In the genomic region with DNA sequence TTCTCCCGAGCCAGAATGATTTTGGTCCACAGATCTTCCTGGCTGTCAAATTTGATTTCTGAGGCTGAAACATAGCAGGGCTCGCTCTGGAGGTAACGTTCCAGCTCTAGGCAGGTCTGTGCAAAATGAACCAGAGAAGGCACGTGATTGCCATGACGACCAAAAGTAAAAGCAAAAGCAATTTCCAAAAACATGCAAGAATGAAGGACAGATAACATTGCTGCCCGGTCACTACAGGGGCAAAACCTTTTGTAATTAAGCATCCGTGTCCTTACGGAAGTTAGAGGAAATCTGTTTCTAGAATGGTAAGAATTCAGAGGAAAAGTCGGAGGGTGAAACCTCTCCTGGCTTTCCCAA, we compare ENCODE assay signal across 7 cellular contexts. TPM values are rescaled to one million over a fixed set of nuclear protein-coding genes. Genes with fewer than 3 reads are reported as not detected.
A peak's percentile ranks its signal among the peaks of the same experiment; 100 is the strongest.
DNase-seq lines count a peak whose midpoint lies in the region.

No MANE protein-coding gene starts in this region.

- H3K27ac Mint-ChIP-seq in IgD-negative memory B cell (peak overlapping the region; percentile 97 to 98 (median 98)), immature natural killer cell (peak overlapping the region; percentile 98 to 99 (median 99))
- H3K27ac Mint-ChIP-seq in activated naive CD4-positive, alpha-beta T cell treated with anti-CD3 and anti-CD28 coated beads, Interleukin-2, amount 10 ng/mL, durations not matched to agents 7 days and 5 days, result peak overlapping the region; percentile 96

- H3K27ac ChIP-seq in subcutaneous abdominal adipose tissue (ENCODE audit: low read depth, low read length), result peak overlapping the region; percentile 100

- peak overlapping the region; percentile 92 to 100 (median 99) for H3K4me3 ChIP-seq in subcutaneous abdominal adipose tissue (ENCODE audit: low read depth in 1 of 5, low read length in 5 of 5)

- H3K4me3 Mint-ChIP-seq in IgD-negative memory B cell, result peak overlapping the region; percentile 89 to 98 (median 97)
- peak overlapping the region; percentile 94 for H3K4me3 Mint-ChIP-seq in activated naive CD4-positive, alpha-beta T cell treated with anti-CD3 and anti-CD28 coated beads, Interleukin-2, amount 10 ng/mL, durations not matched to agents 7 days and 5 days
- peak overlapping the region; percentile 92 to 98 (median 95) for H3K4me3 Mint-ChIP-seq in immature natural killer cell

- H3K9ac ChIP-seq in subcutaneous abdominal adipose tissue (ENCODE audit: low read length in 5 of 5), result peak overlapping the region; percentile 99 to 100 (median 100)

- H3K4me1 Mint-ChIP-seq in IgD-negative memory B cell, result peaks cover 31 to 43% (median 36%) of the 10 kb centered on the region in 3 donors
- H3K4me1 Mint-ChIP-seq in activated naive CD4-positive, alpha-beta T cell treated with anti-CD3 and anti-CD28 coated beads, Interleukin-2, amount 10 ng/mL, durations not matched to agents 7 days and 5 days, result peaks cover 68% of the 10 kb centered on the region
- peaks cover 67 to 70% of the 10 kb centered on the region in 2 donors for H3K4me1 Mint-ChIP-seq in immature natural killer cell

- H3K4me1 ChIP-seq in subcutaneous abdominal adipose tissue (ENCODE audit: control insufficient read depth in 5 of 5, insufficient read depth in 5 of 5, low read length in 5 of 5), result peaks cover 22 to 63% (median 55%) of the 10 kb centered on the region in 5 donors

- peaks cover 10 to 56% (median 49%) of the 10 kb centered on the region in 5 donors for H3K36me3 ChIP-seq in subcutaneous abdominal adipose tissue (ENCODE audit: control insufficient read depth in 5 of 5, insufficient read depth in 5 of 5, low read length in 5 of 5)

- H3K9me3 Mint-ChIP-seq in IgD-negative memory B cell (no peaks in the 10 kb centered on the region), immature natural killer cell (no peaks in the 10 kb centered on the region)
- no peaks in the 10 kb centered on the region for H3K9me3 Mint-ChIP-seq in activated naive CD4-positive, alpha-beta T cell treated with anti-CD3 and anti-CD28 coated beads, Interleukin-2, amount 10 ng/mL, durations not matched to agents 7 days and 5 days

- peak; percentile 61 for DNase-seq in activated naive CD4-positive, alpha-beta T cell treated with anti-CD3 and anti-CD28 coated beads, Interleukin-2, amount 10 ng/mL, durations not matched to agents 7 days and 5 days
- peak; percentile 74 to 83 (median 80) for DNase-seq in immature natural killer cell
- DNase-seq in DMS153 (lab: John Stamatoyannopoulos, UW), result no peak
- no peak for DNase-seq in Ammon's horn (ENCODE audit: low spot score)
- DNase-seq in midbrain (lab: John Stamatoyannopoulos, UW), result no peak

- CTCF ChIA-PET in activated naive CD4-positive, alpha-beta T cell treated with anti-CD3 and anti-CD28 coated beads, Interleukin-2, amount 10 ng/mL, durations not matched to agents 7 days and 5 days (lab: Charles Lee), result interaction anchor here (0.8 to 1.4 kb wide), 3 partner anchors 17 to 48 kb away, joined by 4 to 8 read pairs (median 6); no protein-coding TSS in a partner anchor

- H3K27me3 Mint-ChIP-seq in IgD-negative memory B cell, result no peaks in the 10 kb centered on the region
- peaks cover 6% of the 10 kb centered on the region for H3K27me3 Mint-ChIP-seq in activated naive CD4-positive, alpha-beta T cell treated with anti-CD3 and anti-CD28 coated beads, Interleukin-2, amount 10 ng/mL, durations not matched to agents 7 days and 5 days
- H3K27me3 Mint-ChIP-seq in immature natural killer cell (ENCODE audit: low read depth in 3 of 3), result peaks cover 57 to 75% (median 61%) of the 10 kb centered on the region in 3 donors

- H3K27me3 ChIP-seq in subcutaneous abdominal adipose tissue (ENCODE audit: control insufficient read depth in 5 of 5, insufficient read depth in 4 of 5, low read length in 5 of 5), result no peaks in the 10 kb centered on the region

- peaks cover 11% of the 10 kb centered on the region for H3K36me3 Mint-ChIP-seq in IgD-negative memory B cell
- peaks cover 74% of the 10 kb centered on the region for H3K36me3 Mint-ChIP-seq in activated naive CD4-positive, alpha-beta T cell treated with anti-CD3 and anti-CD28 coated beads, Interleukin-2, amount 10 ng/mL, durations not matched to agents 7 days and 5 days
- peaks cover 51 to 65% (median 62%) of the 10 kb centered on the region in 3 donors for H3K36me3 Mint-ChIP-seq in immature natural killer cell

- H3K9me3 ChIP-seq in subcutaneous abdominal adipose tissue (ENCODE audit: control insufficient read depth in 5 of 5, low read length in 5 of 5), result no peaks in the 10 kb centered on the region

RNA-seq across cellular contexts. Expression of a gene that starts 2.9 kb away (rescaled TPM):
- polyA plus RNA-seq in IgD-negative memory B cell, result 1,101 TPM
- 100 to 1,000 TPM; 343 to 423 (median 353) TPM for polyA plus RNA-seq in immature natural killer cell

Comparison
In these comparisons a context has a peak if more than half of its experiments do, and no peak if none do; other contexts are left out.
1. DNase-seq: peak in activated naive CD4-positive, alpha-beta T cell treated with anti-CD3 and anti-CD28 coated beads, Interleukin-2, amount 10 ng/mL, durations not matched to agents 7 days and 5 days (single experiment) and immature natural killer cell (3 of 3); none in DMS153 (single experiment), Ammon's horn (single experiment) and midbrain (single experiment).
2. Peak in every context shown above with its lines, with median percentiles within 50 percentile points of each other: H3K27ac Mint-ChIP-seq and H3K4me3 Mint-ChIP-seq.